Comparison of ENCODE assay signal across 19 cellular contexts in genomic region chr7:45191361-45191760, GRCh38. TPM values are rescaled to one million over a fixed set of nuclear protein-coding genes. Genes with fewer than 3 reads are reported as not detected.
"Had no signal": no experiment of that assay in that cellular context is flagged by ENCODE, and none has a peak within 500 bp of the region (broad histone marks: within the 10 kb centered on the region; RNA-seq: fewer than 3 reads in every experiment).

No MANE protein-coding gene starts in this region.

- ATAC-seq: activated CD4-positive, CD25-positive, alpha-beta regulatory T cell treated with anti-CD3 and anti-CD28 coated beads, Interleukin-2, amount 50 U/mL, for 24 hours; activated CD8-positive, alpha-beta T cell treated with anti-CD3 and anti-CD28 coated beads, Interleukin-2, amount 10 ng/mL, durations not matched to agents 7 days and 5 days; naive thymus-derived CD8-positive, alpha-beta T cell; SK-N-SH treated with all-trans-retinoic acid at 6 μM for 48 hours; stimulated activated memory B cell treated with anti-CD40 and anti-IgM and Interleukin-4, amounts not matched to agents 10 μg/mL and 1 μg/mL and 100 μg/mL, for 72 hours had no signal

- H3K36me3 ChIP-seq: brain microvascular endothelial cell, sigmoid colon, thyroid gland had no signal

- H3K4me3 ChIP-seq: esophagus muscularis mucosa, sigmoid colon, thyroid gland had no signal

- H3K27ac ChIP-seq: brain microvascular endothelial cell, esophagus muscularis mucosa, parathyroid adenoma, sigmoid colon had no signal

- H3K4me1 ChIP-seq: parathyroid adenoma, thyroid gland had no signal

- DNase-seq: activated CD4-positive, alpha-beta T cell treated with anti-CD3 and anti-CD28 coated beads, Interleukin-2, amount 10 ng/mL, durations not matched to agents 7 days and 5 days; activated CD8-positive, alpha-beta T cell treated with anti-CD3 and anti-CD28 coated beads, Interleukin-2, amount 10 ng/mL, durations not matched to agents 7 days and 5 days; activated naive CD4-positive, alpha-beta T cell treated with anti-CD3 and anti-CD28 coated beads for 36 hours; activated T-cell treated with anti-CD3 and anti-CD28 coated beads, Interleukin-2, amount 50 U/mL, for 24 hours; brain microvascular endothelial cell; cortex of kidney; effector CD4-positive, alpha-beta T cell; glutamatergic neuron; mammary epithelial cell; naive thymus-derived CD8-positive, alpha-beta T cell; sigmoid colon; stimulated activated CD4-positive, alpha-beta T cell treated with anti-CD3 and anti-CD28 coated beads, Interleukin-4, amount 100 ng/mL, for 4 hours; thyroid gland had no signal

- H3K27me3 ChIP-seq: brain microvascular endothelial cell, esophagus muscularis mucosa, sigmoid colon, thyroid gland had no signal

- H3K9me3 ChIP-seq: esophagus muscularis mucosa, sigmoid colon, thyroid gland had no signal

RNA-seq across cellular contexts. Expression of gene RAMP3, which starts 33.8 kb away (rescaled TPM):
- total RNA-seq: activated CD4-positive, alpha-beta T cell treated with anti-CD3 and anti-CD28 coated beads, Interleukin-2, amount 10 ng/mL, durations not matched to agents 7 days and 5 days; activated CD8-positive, alpha-beta T cell treated with anti-CD3 and anti-CD28 coated beads, Interleukin-2, amount 10 ng/mL, durations not matched to agents 7 days and 5 days; activated naive CD4-positive, alpha-beta T cell treated with anti-CD3 and anti-CD28 coated beads for 36 hours; mammary epithelial cell; naive thymus-derived CD8-positive, alpha-beta T cell; T-helper 1 cell treated with Interleukin-12 subunit alpha and Interleukin-12 subunit beta and Interleukin-4 antibody, amounts not matched to agents 30 ng/mL and 1 ng/mL, for 36 hours had no signal
